Comparison of ENCODE assay signal across 11 cellular contexts in genomic region chr2:176122266-176122632, GRCh38. TPM values are rescaled to one million over a fixed set of nuclear protein-coding genes. Genes with fewer than 3 reads are reported as not detected.
DNase-seq lines count a peak whose midpoint lies in the region; ATAC-seq and TF ChIP-seq lines count a peak whose summit lies in the region.
"Had no signal": no experiment of that assay in that cellular context is flagged by ENCODE, and none has a peak within 500 bp of the region (broad histone marks: within the 10 kb centered on the region; RNA-seq: fewer than 3 reads in every experiment).

No MANE protein-coding gene starts in this region.

- DNase-seq in activated naive CD4-positive, alpha-beta T cell (lab: John Stamatoyannopoulos, UW): no peak
- no peak for DNase-seq in dorsolateral prefrontal cortex
- DNase-seq in upper lobe of right lung: no peak
- DNase-seq in NCI-H128 (lab: John Stamatoyannopoulos, UW; ENCODE audit: unreplicated experiment): no peak
- DNase-seq: KBM-7, T-helper 1 cell had no signal

- peaks cover 5% of the 10 kb centered on the region for H3K9me3 Mint-ChIP-seq in activated naive CD4-positive, alpha-beta T cell treated with anti-CD3 and anti-CD28 coated beads, Interleukin-2, amount 50 U/mL, for 24 hours

- TF ChIP-seq CTCF in dorsolateral prefrontal cortex (IDR thresholded peaks at IDR 0.05 in 54 of 56, conservative IDR thresholded peaks at IDR 0.05 in 2 of 56; ENCODE audit: low read depth in 1 of 56, partially characterized antibody in 56 of 56) (no peak), upper lobe of right lung (IDR thresholded peaks at IDR 0.05) (no peak)

- H3K36me3 Mint-ChIP-seq in activated naive CD4-positive, alpha-beta T cell treated with anti-CD3 and anti-CD28 coated beads, Interleukin-2, amount 50 U/mL, for 24 hours: no peaks in the 10 kb centered on the region

- H3K27me3 ChIP-seq in dorsolateral prefrontal cortex: peaks cover 45 to 100% (median 99%) of the 10 kb centered on the region in 45 donors
- H3K27me3 ChIP-seq in muscle layer of duodenum (ENCODE audit: low read depth, low read length): peaks cover 87% of the 10 kb centered on the region
- peaks cover 100% of the 10 kb centered on the region for H3K27me3 ChIP-seq in upper lobe of right lung

- H3K4me1 ChIP-seq in muscle layer of duodenum (ENCODE audit: control insufficient read depth in 1 of 2, insufficient read depth in 2 of 2, low read length in 2 of 2) (peaks cover 0 to 25% of the 10 kb centered on the region in 2 donors), upper lobe of right lung (peaks cover 11% of the 10 kb centered on the region)

- peak overlapping the region; percentile 75 for H3K4me3 Mint-ChIP-seq in activated naive CD4-positive, alpha-beta T cell treated with anti-CD3 and anti-CD28 coated beads, Interleukin-2, amount 50 U/mL, for 24 hours

- ATAC-seq in upper lobe of right lung (no peak), GM21526 (IDR thresholded peaks at IDR 0.05; ENCODE audit: low FRiP score, unreplicated experiment) (no peak), HG03457 (IDR thresholded peaks at IDR 0.05; ENCODE audit: unreplicated experiment) (no peak)

- H3K27ac Mint-ChIP-seq in activated naive CD4-positive, alpha-beta T cell treated with anti-CD3 and anti-CD28 coated beads, Interleukin-2, amount 50 U/mL, for 24 hours: no peak overlapping the region

- peaks cover 4% of the 10 kb centered on the region for H3K4me1 Mint-ChIP-seq in activated naive CD4-positive, alpha-beta T cell treated with anti-CD3 and anti-CD28 coated beads, Interleukin-2, amount 50 U/mL, for 24 hours

- H3K27ac ChIP-seq in dorsolateral prefrontal cortex (no peak overlapping the region), muscle layer of duodenum (ENCODE audit: low read length) (no peak overlapping the region), upper lobe of right lung (no peak overlapping the region)
- H3K27ac ChIP-seq: pancreas had no signal

- H3K36me3 ChIP-seq in muscle layer of duodenum (ENCODE audit: control insufficient read depth in 1 of 2, insufficient read depth in 2 of 2, low read length in 2 of 2): no peaks in the 10 kb centered on the region
- no peaks in the 10 kb centered on the region for H3K36me3 ChIP-seq in upper lobe of right lung
- H3K36me3 ChIP-seq: pancreas had no signal

- peak overlapping the region in 36 of 59 donors; percentile 1 to 51 (median 26) for H3K4me3 ChIP-seq in dorsolateral prefrontal cortex
- H3K4me3 ChIP-seq in muscle layer of duodenum (ENCODE audit: low read depth in 1 of 2, low read length in 2 of 2): peak overlapping the region; percentile 26 to 66
- H3K4me3 ChIP-seq in upper lobe of right lung: peak overlapping the region; percentile 32

- intact Hi-C loops in dorsolateral prefrontal cortex (cut with DNase I) (loop anchor here in 1 of 2 donors (10.0 kb wide), 1 partner anchor 693 kb away; no protein-coding TSS in a partner anchor), upper lobe of right lung (cut with DNase I) (no loop called here)

- H3K9me3 ChIP-seq in muscle layer of duodenum (ENCODE audit: control insufficient read depth in 1 of 2, low read length in 2 of 2) (peaks cover 0 to 2% of the 10 kb centered on the region in 2 donors), upper lobe of right lung (no peaks in the 10 kb centered on the region)
- H3K9me3 ChIP-seq: pancreas had no signal

- H3K27me3 Mint-ChIP-seq in activated naive CD4-positive, alpha-beta T cell treated with anti-CD3 and anti-CD28 coated beads, Interleukin-2, amount 50 U/mL, for 24 hours: peaks cover 67% of the 10 kb centered on the region

RNA-seq across cellular contexts. Expression of gene HOXD9, which starts 0.3 kb away (rescaled TPM):
- total RNA-seq in dorsolateral prefrontal cortex (under 1 TPM in 1 of 120 experiments, not detected in 119; 0.23 TPM), upper lobe of right lung (1.6 TPM)

RNA-seq across cellular contexts. Expression of gene HOXD10, which starts 5.7 kb away (rescaled TPM):
- total RNA-seq in dorsolateral prefrontal cortex: under 1 TPM in 1 of 120 experiments, not detected in 119; 0.24 TPM
- total RNA-seq in upper lobe of right lung: 0.55 TPM
- total RNA-seq: pancreas had no signal

RNA-seq across cellular contexts. Expression of gene HOXD8, which starts 7.3 kb away (rescaled TPM):
- total RNA-seq in dorsolateral prefrontal cortex (not detected), upper lobe of right lung (2.6 TPM)

RNA-seq across cellular contexts. Expression of gene HOXD11, which starts 15.2 kb away (rescaled TPM):
- total RNA-seq in dorsolateral prefrontal cortex: not detected
- not detected for total RNA-seq in upper lobe of right lung
- total RNA-seq: pancreas had no signal

RNA-seq across cellular contexts. Expression of gene HOXD12, which starts 22.7 kb away (rescaled TPM):
- not detected for total RNA-seq in dorsolateral prefrontal cortex
- not detected for total RNA-seq in upper lobe of right lung
- total RNA-seq: pancreas had no signal
